ENCODE assay signal across 22 cellular contexts in genomic region chr16:85387731-85388295, GRCh38.
"Had no signal": no experiment of that assay in that cellular context is flagged by ENCODE, and none has a peak within 500 bp of the region (broad histone marks: within the 10 kb centered on the region; RNA-seq: fewer than 3 reads in every experiment).

No MANE protein-coding gene starts in this region.

- DNase-seq: KBM-7, MG63, NCI-H1092, NCI-H1105 treated with DMSO at 0.1 percent for 48 hours, NCI-H1417 treated with DMSO at 0.1 percent for 48 hours, NCI-H146, NCI-H1694 treated with DMSO at 0.1 percent for 48 hours, NCI-H1930, NCI-H2081, NCI-H2107, NCI-H226, NCI-H446, NCI-H510A, NCI-H524 treated with DMSO at 0.1 percent for 48 hours, NCI-H69, NCI-H774, RPMI8226, SHP77, SK-N-SH, SW 1271, T-cell had no signal

- H3K9me3 ChIP-seq: MG63, SK-N-SH had no signal

- ATAC-seq: T-cell had no signal

- H3K9ac ChIP-seq: SK-N-SH had no signal

- H3K4me2 ChIP-seq: SK-N-SH had no signal

- H3K36me3 ChIP-seq: MG63 had no signal

- H3K27me3 ChIP-seq: MG63 had no signal

- FAIRE-seq: RCC 7860 had no signal

- H3K4me3 ChIP-seq: MG63 had no signal
